Comparison of ENCODE assay signal across 34 cellular contexts in the genomic region with DNA sequence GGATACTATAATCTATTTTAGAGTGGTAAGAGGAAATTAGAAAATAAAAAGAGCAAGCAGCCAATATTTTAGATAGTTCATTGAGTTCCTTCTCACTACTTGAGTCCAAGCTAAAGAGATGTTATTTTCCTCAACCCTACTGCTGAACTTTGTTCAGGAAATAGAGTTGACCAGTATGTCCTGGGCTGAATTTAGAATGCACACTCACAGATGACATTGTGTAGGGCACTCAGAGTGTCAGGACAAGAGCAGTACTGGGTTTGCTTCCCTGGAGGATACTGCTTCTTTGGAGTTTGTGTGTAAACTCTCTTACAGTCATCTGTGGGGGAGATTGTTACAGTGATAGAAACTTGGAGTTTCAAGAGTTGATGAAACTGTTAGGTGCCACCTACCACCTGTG.
"Had no signal": no experiment of that assay in that cellular context is flagged by ENCODE, and none has a peak within 500 bp of the region (broad histone marks: within the 10 kb centered on the region; RNA-seq: fewer than 3 reads in every experiment).

No MANE protein-coding gene starts in this region.

- H3K4me3 ChIP-seq: MG63 had no signal

- H3K9me3 ChIP-seq: MG63 had no signal

- H3K36me3 ChIP-seq: MG63 had no signal

- DNase-seq: Karpas-422, Kasumi-1, MG63, MM.1S, MV-4-11, NCI-H1048, NCI-H1092, NCI-H1092 treated with DMSO at 0.1 percent for 48 hours, NCI-H1105, NCI-H1105 treated with DMSO at 0.1 percent for 48 hours, NCI-H1417, NCI-H1417 treated with DMSO at 0.1 percent for 48 hours, NCI-H1436, NCI-H1436 treated with DMSO at 0.1 percent for 48 hours, NCI-H146, NCI-H1694, NCI-H1694 treated with DMSO at 0.1 percent for 48 hours, NCI-H187, NCI-H187 treated with DMSO at 0.1 percent for 48 hours, NCI-H1930, NCI-H2029, NCI-H2029 treated with DMSO at 0.1 percent for 48 hours, NCI-H2081, NCI-H2081 treated with DMSO at 0.1 percent for 48 hours, NCI-H2107, NCI-H2171, NCI-H2171 treated with DMSO at 0.1 percent for 48 hours, NCI-H2227 treated with DMSO at 0.1 percent for 48 hours, NCI-H226, NCI-H345, NCI-H446, NCI-H446 treated with DMSO at 0.1 percent for 48 hours, NCI-H510A, NCI-H510A treated with DMSO at 0.1 percent for 48 hours had no signal
